ENCODE assay signal across 25 cellular contexts in the genomic region with DNA sequence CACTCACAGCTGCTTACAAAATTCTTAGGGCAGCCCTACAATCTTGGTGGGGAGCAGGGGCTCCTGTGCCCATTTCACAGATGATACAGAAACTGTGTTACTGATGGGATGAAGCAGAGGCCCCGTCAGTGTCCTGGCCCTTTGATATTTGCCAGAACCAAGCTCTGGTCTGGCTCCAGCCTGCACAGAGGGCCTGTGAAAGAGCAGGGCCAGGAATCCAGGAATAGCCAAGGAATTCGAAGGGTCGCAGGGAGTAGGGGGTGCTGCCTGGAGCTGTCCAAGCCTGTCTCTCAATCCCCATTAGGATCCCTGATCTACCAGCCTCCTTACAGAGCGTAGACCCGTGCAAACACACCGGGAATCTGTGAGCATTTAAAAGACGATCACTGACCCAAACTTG.
"Had no signal": no experiment of that assay in that cellular context is flagged by ENCODE, and none has a peak within 500 bp of the region (broad histone marks: within the 10 kb centered on the region; RNA-seq: fewer than 3 reads in every experiment).

No MANE protein-coding gene starts in this region.

- H3K27me3 ChIP-seq: adrenal gland, body of pancreas had no signal

- H3K9me3 ChIP-seq: adrenal gland, body of pancreas had no signal

- H3K4me3 ChIP-seq: adrenal gland, body of pancreas had no signal

- H3K4me1 ChIP-seq: body of pancreas had no signal

- H3K36me3 ChIP-seq: adrenal gland had no signal

- H3K27ac ChIP-seq: adrenal gland, body of pancreas had no signal

- DNase-seq: activated CD4-positive, alpha-beta memory T cell treated with anti-CD3 and anti-CD28 coated beads for 36 hours; activated CD4-positive, alpha-beta T cell treated with anti-CD3 and anti-CD28 coated beads for 36 hours; activated CD4-positive, alpha-beta T cell treated with anti-CD3 and anti-CD28 coated beads, Interleukin-2, amount 10 ng/mL, durations not matched to agents 24 days and 14 days; activated CD4-positive, CD25-positive, alpha-beta regulatory T cell; activated CD4-positive, CD25-positive, alpha-beta regulatory T cell treated with anti-CD3 and anti-CD28 coated beads, Interleukin-2, amount 50 U/mL, for 72 hours; activated CD8-positive, alpha-beta memory T cell treated with anti-CD3 and anti-CD28 coated beads, Interleukin-2, amount 10 ng/mL, durations not matched to agents 7 days and 5 days; activated CD8-positive, alpha-beta memory T cell treated with anti-CD3 and anti-CD28 coated beads, Interleukin-2, amount 50 U/mL, for 4 hours; activated CD8-positive, alpha-beta T cell treated with anti-CD3 and anti-CD28 coated beads, Interleukin-2, amount 10 ng/mL, durations not matched to agents 7 days and 5 days; activated effector memory CD4-positive, alpha-beta T cell treated with anti-CD3 and anti-CD28 coated beads, Interleukin-2, amount 50 U/mL, for 16 hours; activated naive CD4-positive, alpha-beta T cell treated with anti-CD3 and anti-CD28 coated beads for 36 hours; activated naive CD8-positive, alpha-beta T cell treated with anti-CD3 and anti-CD28 coated beads for 36 hours; activated naive CD8-positive, alpha-beta T cell treated with anti-CD3 and anti-CD28 coated beads, Interleukin-2, amount 50 U/mL, for 24 hours; activated T-cell treated with anti-CD3 and anti-CD28 coated beads, Interleukin-2, amount 50 U/mL, for 1 hour; activated T-cell treated with anti-CD3 and anti-CD28 coated beads, Interleukin-2, amount 50 U/mL, for 48 hours; adrenal gland; amygdala; aorta; body of pancreas; caudate nucleus; cortex of kidney; effector CD8-positive, alpha-beta T cell; endodermal cell; foreskin fibroblast; T-helper 2 cell had no signal

- ATAC-seq: activated CD4-positive, alpha-beta T cell treated with anti-CD3 and anti-CD28 coated beads for 36 hours; activated CD8-positive, alpha-beta memory T cell treated with anti-CD3 and anti-CD28 coated beads, Interleukin-2, amount 10 ng/mL, durations not matched to agents 7 days and 5 days; activated CD8-positive, alpha-beta T cell treated with anti-CD3 and anti-CD28 coated beads, Interleukin-2, amount 10 ng/mL, durations not matched to agents 7 days and 5 days; activated naive CD8-positive, alpha-beta T cell treated with anti-CD3 and anti-CD28 coated beads, Interleukin-2, amount 50 U/mL, for 24 hours; body of pancreas; esophagus mucosa had no signal
